In the genomic region with DNA sequence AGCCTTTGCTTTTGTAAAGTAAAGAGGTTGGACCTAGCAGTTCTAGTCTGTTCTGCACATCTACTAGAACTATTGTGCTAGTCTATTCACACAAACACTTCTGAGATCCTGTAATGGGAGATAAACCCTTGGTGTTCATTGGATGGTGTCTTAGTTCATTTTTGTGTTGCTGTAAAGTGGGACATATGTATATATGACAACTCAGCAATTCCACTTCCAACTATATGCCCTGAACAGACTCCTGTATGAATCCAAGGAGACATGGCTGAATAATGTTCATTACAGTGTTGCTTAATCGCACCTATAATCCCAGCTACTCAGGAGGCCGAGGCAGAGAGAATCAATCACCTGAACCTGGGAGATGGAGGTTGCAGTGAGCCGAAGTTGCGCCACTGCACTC, we compare ENCODE assay signal across 24 cellular contexts.
"Had no signal": no experiment of that assay in that cellular context is flagged by ENCODE, and none has a peak within 500 bp of the region (broad histone marks: within the 10 kb centered on the region; RNA-seq: fewer than 3 reads in every experiment).

No MANE protein-coding gene starts in this region.

- H3K27me3 Mint-ChIP-seq: activated CD4-positive, alpha-beta T cell treated with anti-CD3 and anti-CD28 coated beads, Interleukin-2, amount 10 ng/mL, durations not matched to agents 24 days and 14 days; activated CD8-positive, alpha-beta memory T cell treated with anti-CD3 and anti-CD28 coated beads, Interleukin-2, amount 10 ng/mL, durations not matched to agents 7 days and 5 days; activated naive CD8-positive, alpha-beta T cell had no signal

- H3K27ac ChIP-seq: brain microvascular endothelial cell, Peyer's patch, RWPE1, SJSA1 had no signal

- DNase-seq: activated CD4-positive, alpha-beta T cell treated with anti-CD3 and anti-CD28 coated beads for 1 hour; activated CD4-positive, alpha-beta T cell treated with anti-CD3 and anti-CD28 coated beads, Interleukin-2, amount 10 ng/mL, durations not matched to agents 24 days and 14 days; activated CD4-positive, alpha-beta T cell treated with anti-CD3 and anti-CD28 coated beads, Interleukin-2, amount 50 U/mL, for 48 hours; activated CD8-positive, alpha-beta memory T cell treated with anti-CD3 and anti-CD28 coated beads, Interleukin-2, amount 10 ng/mL, durations not matched to agents 7 days and 5 days; activated effector memory CD4-positive, alpha-beta T cell treated with anti-CD3 and anti-CD28 coated beads, Interleukin-2, amount 50 U/mL, for 16 hours; activated naive CD4-positive, alpha-beta T cell treated with Interleukin-2 at 50 U/mL for 16 hours; activated T-cell treated with anti-CD3 and anti-CD28 coated beads, Interleukin-2, amount 50 U/mL, for 4 hours; brain microvascular endothelial cell; Kasumi-1; KBM-7; NCI-H1105 treated with DMSO at 0.1 percent for 48 hours; NCI-H1436 treated with DMSO at 0.1 percent for 48 hours; NCI-H187; NCI-H2081; NCI-H446; NCI-H524; Peyer's patch; Right ventricle myocardium superior; T-helper 9 cell had no signal

- H3K9me3 Mint-ChIP-seq: activated CD4-positive, alpha-beta T cell treated with anti-CD3 and anti-CD28 coated beads, Interleukin-2, amount 10 ng/mL, durations not matched to agents 24 days and 14 days; activated T-cell treated with anti-CD3 and anti-CD28 coated beads, Interleukin-2, amount 50 U/mL, for 4 hours; T-helper 1 cell treated with Interleukin-12 subunit alpha and Interleukin-12 subunit beta and Interleukin-4 antibody, amounts not matched to agents 30 μg/mL and 1 μg/mL, for 36 hours; WTC11 had no signal

- H3K27ac Mint-ChIP-seq: activated CD4-positive, alpha-beta T cell treated with anti-CD3 and anti-CD28 coated beads, Interleukin-2, amount 10 ng/mL, durations not matched to agents 24 days and 14 days; activated CD8-positive, alpha-beta memory T cell treated with anti-CD3 and anti-CD28 coated beads, Interleukin-2, amount 10 ng/mL, durations not matched to agents 7 days and 5 days; activated naive CD8-positive, alpha-beta T cell; T-helper 1 cell treated with Interleukin-12 subunit alpha and Interleukin-12 subunit beta and Interleukin-4 antibody, amounts not matched to agents 30 μg/mL and 1 μg/mL, for 36 hours had no signal

- H3K36me3 ChIP-seq: brain microvascular endothelial cell had no signal

- ATAC-seq: activated CD8-positive, alpha-beta memory T cell treated with anti-CD3 and anti-CD28 coated beads, Interleukin-2, amount 10 ng/mL, durations not matched to agents 7 days and 5 days; activated T-cell treated with anti-CD3 and anti-CD28 coated beads, Interleukin-2, amount 50 U/mL, for 4 hours; WTC11 had no signal

- H3K4me3 ChIP-seq: Peyer's patch, SJSA1 had no signal

- H3K9me3 ChIP-seq: Peyer's patch, SJSA1 had no signal

- H3K4me3 Mint-ChIP-seq: activated CD4-positive, alpha-beta T cell treated with anti-CD3 and anti-CD28 coated beads, Interleukin-2, amount 10 ng/mL, durations not matched to agents 24 days and 14 days; activated CD8-positive, alpha-beta memory T cell treated with anti-CD3 and anti-CD28 coated beads, Interleukin-2, amount 10 ng/mL, durations not matched to agents 7 days and 5 days; activated naive CD8-positive, alpha-beta T cell; activated T-cell treated with anti-CD3 and anti-CD28 coated beads, Interleukin-2, amount 50 U/mL, for 4 hours; T-helper 1 cell treated with Interleukin-12 subunit alpha and Interleukin-12 subunit beta and Interleukin-4 antibody, amounts not matched to agents 30 μg/mL and 1 μg/mL, for 36 hours; WTC11 had no signal

- H3K27me3 ChIP-seq: brain microvascular endothelial cell, Peyer's patch, SJSA1 had no signal
